ENCODE assay signal across 1 cellular context in the genomic region with DNA sequence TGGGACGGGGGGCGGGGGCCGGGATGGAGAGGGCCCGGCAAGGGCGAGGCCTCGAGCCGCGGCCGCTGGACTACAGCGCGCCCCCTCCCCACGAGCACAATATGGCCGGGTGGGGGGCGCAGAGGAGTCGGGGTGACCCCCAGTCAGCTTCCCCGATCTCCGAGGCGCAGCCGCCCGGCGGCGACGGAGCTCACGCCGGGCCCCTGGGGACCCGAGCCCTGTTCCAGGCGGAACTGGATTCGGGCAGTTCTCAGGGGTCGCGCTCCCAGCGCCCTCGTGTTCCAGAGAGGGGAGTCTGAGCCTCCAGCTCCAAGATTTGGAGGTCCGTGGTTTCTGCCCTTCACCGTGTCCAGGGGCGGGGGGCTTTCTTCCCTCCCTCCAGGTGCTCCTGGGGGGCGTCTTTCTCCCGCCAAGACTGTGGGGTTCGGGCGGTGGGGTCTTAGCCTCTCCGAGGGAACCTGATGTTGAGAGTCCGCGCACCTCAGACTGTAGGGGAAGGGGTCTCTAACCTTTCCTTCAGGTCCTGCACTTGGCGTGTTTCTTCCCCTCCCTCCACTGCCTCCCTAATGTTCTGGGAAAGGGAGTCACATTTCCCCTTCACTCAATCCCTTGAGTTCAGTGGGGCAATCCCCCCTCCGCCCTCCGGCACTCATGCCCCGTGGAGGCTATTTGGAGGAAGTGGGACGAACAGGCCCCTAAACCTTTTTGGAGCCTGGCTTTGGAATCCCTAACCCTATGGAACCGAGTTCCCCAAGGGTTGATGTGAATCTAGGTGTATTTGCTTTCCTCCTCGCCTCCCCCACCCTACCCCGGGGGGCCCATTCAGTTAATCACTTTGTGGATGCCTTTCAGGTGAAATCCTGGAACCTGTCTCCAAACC.
TF ChIP-seq lines count a peak whose summit lies in the region.

No MANE protein-coding gene starts in this region.

TF ChIP-seq in endothelial cell of umbilical vein, 7 proteins besides CTCF, POLR2A, EP300 and RAD21:
- TF ChIP-seq POLR2AphosphoS5 (IDR thresholded peaks at IDR 0.05; ENCODE audit: insufficient read depth, low read depth, low read length) (no peak), GATA2 (IDR thresholded peaks at IDR 0.05; ENCODE audit: insufficient read depth, insufficient read length, low read depth, low read length) (no peak), MYC (IDR thresholded peaks at IDR 0.05; ENCODE audit: low read depth, low read length) (no peak), JUN (IDR thresholded peaks at IDR 0.05; ENCODE audit: borderline replicate concordance, insufficient read depth, insufficient read length, low read depth) (no peak), FOS (IDR thresholded peaks at IDR 0.05; ENCODE audit: borderline replicate concordance, insufficient read depth, low read length) (no peak), EZH2 (IDR thresholded peaks at IDR 0.05; ENCODE audit: borderline replicate concordance, low read depth, low read length, severe bottlenecking) (no peak)
- TF ChIP-seq, protein P1, sequence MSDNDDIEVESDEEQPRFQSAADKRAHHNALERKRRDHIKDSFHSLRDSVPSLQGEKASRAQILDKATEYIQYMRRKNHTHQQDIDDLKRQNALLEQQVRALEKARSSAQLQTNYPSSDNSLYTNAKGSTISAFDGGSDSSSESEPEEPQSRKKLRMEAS (IDR thresholded peaks at IDR 0.05; ENCODE audit: insufficient read depth, insufficient read length): no peak
